Comparison of ENCODE assay signal across 1 cellular context in genomic region chr17:42563543-42563942, GRCh38.
TF ChIP-seq lines count a peak whose summit lies in the region.

No MANE protein-coding gene starts in this region.

TF ChIP-seq in K562, 482 proteins besides CTCF, POLR2A, EP300 and RAD21:
- TF ChIP-seq ZNF785 (CRISPR knock-in tag; IDR thresholded peaks at IDR 0.05) (no peak), POLR3G (IDR thresholded peaks at IDR 0.05; ENCODE audit: extremely low read depth, insufficient read length, insufficient replicate concordance) (no peak), KAT7 (CRISPR knock-in tag; IDR thresholded peaks at IDR 0.05; ENCODE audit: borderline replicate concordance) (0 out of 2 replicates have a peak, but pooled peaks have one; percentile 9), NFIC (IDR thresholded peaks at IDR 0.05) (peak; percentile 57)
